13 cellular contexts compared by ENCODE assay signal in genomic region chrX:65687367-65687766, GRCh38. TPM values are rescaled to one million over a fixed set of nuclear protein-coding genes. Genes with fewer than 3 reads are reported as not detected.
DNase-seq lines count a peak whose midpoint lies in the region; ATAC-seq and TF ChIP-seq lines count a peak whose summit lies in the region.
"Had no signal": no experiment of that assay in that cellular context is flagged by ENCODE, and none has a peak within 500 bp of the region (broad histone marks: within the 10 kb centered on the region; RNA-seq: fewer than 3 reads in every experiment).

No MANE protein-coding gene starts in this region.

- 0 out of 2 replicates have a peak, but pooled peaks cover 3% of the 10 kb centered on the region for H3F3A ChIP-seq in SU-DHL-6 (ENCODE audit: insufficient read depth)

- no peaks in the 10 kb centered on the region for H3K9me3 Mint-ChIP-seq in activated CD4-positive, alpha-beta T cell treated with anti-CD3 and anti-CD28 coated beads, Interleukin-2, amount 10 ng/mL, durations not matched to agents 24 days and 14 days
- no peaks in the 10 kb centered on the region for H3K9me3 Mint-ChIP-seq in stimulated activated naive CD8-positive, alpha-beta T cell treated with anti-CD3 and anti-CD28 coated beads, Interleukin-15, amount 100 ng/mL, for 72 hours

- H2AFZ ChIP-seq in SU-DHL-6 (ENCODE audit: low read depth, low read length, severe bottlenecking), result no peak overlapping the region

- TF ChIP-seq CTCF in SU-DHL-6 (IDR thresholded peaks at IDR 0.05; ENCODE audit: insufficient read depth, low read length, poor library complexity, severe bottlenecking) (no peak), gastroesophageal sphincter (IDR thresholded peaks at IDR 0.05) (no peak)

- H3K36me3 Mint-ChIP-seq in activated CD4-positive, alpha-beta T cell treated with anti-CD3 and anti-CD28 coated beads, Interleukin-2, amount 10 ng/mL, durations not matched to agents 24 days and 14 days (ENCODE audit: low read depth), result peaks cover 36% of the 10 kb centered on the region

- no peak for TF ChIP-seq POLR2A in gastroesophageal sphincter (IDR thresholded peaks at IDR 0.05)

- H3K4me2 ChIP-seq in SU-DHL-6 (ENCODE audit: low read depth, low read length, poor library complexity, severe bottlenecking), result peak overlapping the region; percentile 52

- in situ Hi-C loops in KBM-7 (cut with MboI; ENCODE audit: low pct_unique_long_range_greater_than_20kb, low sequenced_read_pairs), result no loop called here

- no peak for TF ChIP-seq EP300 in gastroesophageal sphincter (IDR thresholded peaks at IDR 0.05)

- no peaks in the 10 kb centered on the region for H4K20me1 ChIP-seq in SU-DHL-6 (ENCODE audit: low read depth, low read length)

- H3K9me3 ChIP-seq in SU-DHL-6 (ENCODE audit: insufficient read depth, low read length), result no peaks in the 10 kb centered on the region
- no peaks in the 10 kb centered on the region for H3K9me3 ChIP-seq in gastroesophageal sphincter
- H3K9me3 ChIP-seq: A549 had no signal

- DNase-seq in activated CD4-positive, alpha-beta T cell treated with anti-CD3 and anti-CD28 coated beads, Interleukin-2, amount 10 ng/mL, durations not matched to agents 24 days and 14 days, result no peak
- no peak for DNase-seq in activated CD4-positive, alpha-beta T cell treated with anti-CD3 and anti-CD28 coated beads for 1 hour
- DNase-seq in stimulated activated naive CD8-positive, alpha-beta T cell treated with anti-CD3 and anti-CD28 coated beads, Interleukin-15, amount 100 ng/mL, for 72 hours, result no peak
- DNase-seq in KBM-7 (no peak), ecto neural progenitor cell (ENCODE audit: low spot score) (no peak), NCI-H748 (lab: John Stamatoyannopoulos, UW; ENCODE audit: unreplicated experiment) (no peak)
- DNase-seq: anterior cingulate cortex; DMS 273 treated with DMSO at 0.1 percent for 48 hours; effector memory CD4-positive, alpha-beta T cell; NCI-H2081 treated with DMSO at 0.1 percent for 48 hours had no signal

- H3K27me3 ChIP-seq in SU-DHL-6 (ENCODE audit: low read length), result no peaks in the 10 kb centered on the region
- no peaks in the 10 kb centered on the region for H3K27me3 ChIP-seq in gastroesophageal sphincter

- H3K27ac Mint-ChIP-seq in activated CD4-positive, alpha-beta T cell treated with anti-CD3 and anti-CD28 coated beads, Interleukin-2, amount 10 ng/mL, durations not matched to agents 24 days and 14 days, result peak overlapping the region; percentile 92
- H3K27ac Mint-ChIP-seq in stimulated activated naive CD8-positive, alpha-beta T cell treated with anti-CD3 and anti-CD28 coated beads, Interleukin-15, amount 100 ng/mL, for 72 hours, result peak overlapping the region; percentile 82 to 98

- no peak for ATAC-seq in gastroesophageal sphincter
- ATAC-seq in stimulated activated naive CD8-positive, alpha-beta T cell treated with anti-CD3 and anti-CD28 coated beads, Interleukin-15, amount 100 ng/mL, for 72 hours, result peak; percentile 56
- ATAC-seq: A549 had no signal

- H3K4me3 Mint-ChIP-seq in activated CD4-positive, alpha-beta T cell treated with anti-CD3 and anti-CD28 coated beads, Interleukin-2, amount 10 ng/mL, durations not matched to agents 24 days and 14 days, result peak overlapping the region; percentile 73
- H3K4me3 Mint-ChIP-seq in stimulated activated naive CD8-positive, alpha-beta T cell treated with anti-CD3 and anti-CD28 coated beads, Interleukin-15, amount 100 ng/mL, for 72 hours, result peak overlapping the region; percentile 63 to 76

- H3K9ac ChIP-seq in SU-DHL-6 (ENCODE audit: low read length), result no peak overlapping the region

- H3K36me3 ChIP-seq in SU-DHL-6 (ENCODE audit: low read length), result no peaks in the 10 kb centered on the region
- H3K36me3 ChIP-seq in gastroesophageal sphincter, result no peaks in the 10 kb centered on the region

- H3K79me2 ChIP-seq in SU-DHL-6 (ENCODE audit: insufficient read depth, low read length), result peaks cover 94% of the 10 kb centered on the region

- H3K4me3 ChIP-seq in SU-DHL-6 (ENCODE audit: insufficient read depth, low read length, poor library complexity, severe bottlenecking), result no peak overlapping the region
- no peak overlapping the region for H3K4me3 ChIP-seq in gastroesophageal sphincter
- H3K4me3 ChIP-seq: A549 had no signal

- 48 to 93% methylated on average over 2 of the region's 3 CpGs for WGBS in gastroesophageal sphincter (ENCODE audit: low coverage in 1 of 2), 2 donors

- no peaks in the 10 kb centered on the region for H3K9me2 ChIP-seq in SU-DHL-6 (replicated peaks; ENCODE audit: insufficient read depth, low read length)

- H3K4me1 Mint-ChIP-seq in activated CD4-positive, alpha-beta T cell treated with anti-CD3 and anti-CD28 coated beads, Interleukin-2, amount 10 ng/mL, durations not matched to agents 24 days and 14 days, result peaks cover 58% of the 10 kb centered on the region
- H3K4me1 Mint-ChIP-seq in stimulated activated naive CD8-positive, alpha-beta T cell treated with anti-CD3 and anti-CD28 coated beads, Interleukin-15, amount 100 ng/mL, for 72 hours, result peaks cover 87% of the 10 kb centered on the region

- intact Hi-C loops in activated CD4-positive, alpha-beta T cell treated with anti-CD3 and anti-CD28 coated beads, Interleukin-2, amount 10 ng/mL, durations not matched to agents 24 days and 14 days (cut with micrococcal nuclease), result loop anchor here (5.0 kb wide), 1 partner anchor 35 kb away; no protein-coding TSS in a partner anchor

- H3K27ac ChIP-seq in SU-DHL-6 (ENCODE audit: low read depth, low read length) (peak overlapping the region; percentile 62), gastroesophageal sphincter (peak overlapping the region in 3 of 4 donors; percentile 19 to 66 (median 37))
- H3K27ac ChIP-seq: A549 had no signal

- H3K27me3 Mint-ChIP-seq in activated CD4-positive, alpha-beta T cell treated with anti-CD3 and anti-CD28 coated beads, Interleukin-2, amount 10 ng/mL, durations not matched to agents 24 days and 14 days, result no peaks in the 10 kb centered on the region
- H3K27me3 Mint-ChIP-seq in stimulated activated naive CD8-positive, alpha-beta T cell treated with anti-CD3 and anti-CD28 coated beads, Interleukin-15, amount 100 ng/mL, for 72 hours, result no peaks in the 10 kb centered on the region

- H3K4me1 ChIP-seq in gastroesophageal sphincter, result peaks cover 9 to 100% (median 43%) of the 10 kb centered on the region in 3 donors

RNA-seq across cellular contexts. Expression of gene MSN, which starts 19.9 kb away (rescaled TPM):
- total RNA-seq in activated CD4-positive, alpha-beta T cell treated with anti-CD3 and anti-CD28 coated beads, Interleukin-2, amount 10 ng/mL, durations not matched to agents 24 days and 14 days, result 480 and 482 TPM in 2 replicates
- 100 to 1,000 TPM; 191 to 355 (median 269) TPM for total RNA-seq in gastroesophageal sphincter
